23 cellular contexts compared by ENCODE assay signal in genomic region chr17:63095879-63096278, GRCh38.
DNase-seq lines count a peak whose midpoint lies in the region; ATAC-seq and TF ChIP-seq lines count a peak whose summit lies in the region.
"Had no signal": no experiment of that assay in that cellular context is flagged by ENCODE, and none has a peak within 500 bp of the region (broad histone marks: within the 10 kb centered on the region; RNA-seq: fewer than 3 reads in every experiment).

No MANE protein-coding gene starts in this region.

- in situ Hi-C loops in mammary epithelial cell (cut with MboI; ENCODE audit: low sequenced_read_pairs in 2 of 2): no loop called here

- peaks cover 15% of the 10 kb centered on the region for H3K36me3 ChIP-seq in mammary epithelial cell (ENCODE audit: insufficient read depth, low read length)
- no peaks in the 10 kb centered on the region for H3K36me3 ChIP-seq in breast epithelium
- H3K36me3 ChIP-seq in SJSA1: no peaks in the 10 kb centered on the region
- H3K36me3 ChIP-seq in fibroblast of lung (ENCODE audit: control insufficient read depth, insufficient read depth, low read length): no peaks in the 10 kb centered on the region
- H3K36me3 ChIP-seq: BLaER1, HAP-1 had no signal

- peaks cover 4% of the 10 kb centered on the region for H3K36me3 Mint-ChIP-seq in activated naive CD8-positive, alpha-beta T cell treated with anti-CD3 and anti-CD28 coated beads for 36 hours

- H3K4me3 ChIP-seq in mammary epithelial cell (replicated peaks in 1 of 3; ENCODE audit: insufficient read depth in 1 of 3, low read depth in 2 of 3, low read length in 3 of 3) (no peak overlapping the region), breast epithelium (no peak overlapping the region), SJSA1 (no peak overlapping the region), fibroblast of lung (replicated peaks in 1 of 4; ENCODE audit: control extremely low read depth in 1 of 4, insufficient read depth in 1 of 4, low read depth in 3 of 4, low read length in 4 of 4) (no peak overlapping the region)
- H3K4me3 ChIP-seq: BLaER1, GM12878, GM23338, HAP-1 had no signal

- DNase-seq in mammary epithelial cell (no peak), breast epithelium (ENCODE audit: low spot score in 2 of 2) (no peak), SJSA1 (ENCODE audit: low read depth in 1 of 2, low spot score in 2 of 2) (no peak), fibroblast of lung (ENCODE audit: low read depth in 2 of 2) (peak; percentile 18 to 20), posterior cingulate gyrus (no peak), A172 (ENCODE audit: low spot score) (no peak)
- DNase-seq in activated naive CD8-positive, alpha-beta T cell treated with anti-CD3 and anti-CD28 coated beads for 36 hours: no peak
- DNase-seq: CD4-positive, CD25-positive, alpha-beta regulatory T cell; Kasumi-1; MV-4-11; NCI-H1105; NCI-H1436 treated with DMSO at 0.1 percent for 48 hours; NCI-H2029; NCI-H446; NCI-H524 treated with DMSO at 0.1 percent for 48 hours; NCI-H774 had no signal

- H3K27ac ChIP-seq in mammary epithelial cell (ENCODE audit: insufficient read depth, low read depth, low read length): no peak overlapping the region
- H3K27ac ChIP-seq in breast epithelium: no peak overlapping the region
- H3K27ac ChIP-seq in SJSA1: peak overlapping the region; percentile 22
- H3K27ac ChIP-seq in fibroblast of lung (ENCODE audit: insufficient read depth, low read length): peak overlapping the region; percentile 31
- H3K27ac ChIP-seq: 22Rv1, BLaER1, HL-60 had no signal

- ATAC-seq in HG02798 (IDR thresholded peaks at IDR 0.05; ENCODE audit: poor library complexity, unreplicated experiment): no peak
- ATAC-seq: GM12878, GM23338 had no signal

- WGBS in mammary epithelial cell (ENCODE audit: low coverage, missing lambda C conversion rate): 100% methylated on average over 1 of the region's 1 CpG

- dilution Hi-C loops in mammary epithelial cell (cut with HindIII; ENCODE audit: low sequenced_read_pairs): no loop called here

- no peak for TF ChIP-seq CTCF in mammary epithelial cell (conservative IDR thresholded peaks at IDR 0.05 in 1 of 2, IDR thresholded peaks at IDR 0.05 in 1 of 2; ENCODE audit: extremely low read depth in 1 of 2, insufficient read depth in 1 of 2, low read depth in 1 of 2, low read length in 2 of 2)
- no peak for TF ChIP-seq CTCF in breast epithelium (IDR thresholded peaks at IDR 0.05)
- TF ChIP-seq CTCF in fibroblast of lung (conservative IDR thresholded peaks at IDR 0.05 in 1 of 2, IDR thresholded peaks at IDR 0.05 in 1 of 2; ENCODE audit: low read depth in 1 of 2, low read length in 2 of 2): no peak

- no TSS peak for BruUV-seq in mammary epithelial cell (replicated peaks; lab: Mats Ljungman, UMichigan)

- no peak for TF ChIP-seq POLR2A in breast epithelium (IDR thresholded peaks at IDR 0.05)

- no peaks in the 10 kb centered on the region for H3K9me3 ChIP-seq in mammary epithelial cell (replicated peaks; ENCODE audit: insufficient read depth, low read length)
- H3K9me3 ChIP-seq in breast epithelium: no peaks in the 10 kb centered on the region
- no peaks in the 10 kb centered on the region for H3K9me3 ChIP-seq in SJSA1 (replicated peaks)
- H3K9me3 ChIP-seq in fibroblast of lung (ENCODE audit: control insufficient read depth, insufficient read depth, low read depth, low read length): no peaks in the 10 kb centered on the region
- H3K9me3 ChIP-seq: BLaER1, HAP-1 had no signal

- H3K4me1 ChIP-seq in mammary epithelial cell (ENCODE audit: insufficient read depth, low read length): peaks cover 14% of the 10 kb centered on the region
- H3K4me1 ChIP-seq in breast epithelium: no peaks in the 10 kb centered on the region
- H3K4me1 ChIP-seq in SJSA1 (replicated peaks): peaks cover 15% of the 10 kb centered on the region
- peaks cover 2% of the 10 kb centered on the region for H3K4me1 ChIP-seq in fibroblast of lung (ENCODE audit: control insufficient read depth, extremely low read depth, insufficient read depth, low read length)

- H3K27me3 Mint-ChIP-seq in activated naive CD8-positive, alpha-beta T cell treated with anti-CD3 and anti-CD28 coated beads for 36 hours: no peaks in the 10 kb centered on the region
- H3K27me3 Mint-ChIP-seq: CD4-positive, CD25-positive, alpha-beta regulatory T cell had no signal

- H3K27me3 ChIP-seq in mammary epithelial cell (ENCODE audit: insufficient read depth, low read length) (no peaks in the 10 kb centered on the region), breast epithelium (no peaks in the 10 kb centered on the region), SJSA1 (replicated peaks) (no peaks in the 10 kb centered on the region), fibroblast of lung (ENCODE audit: control insufficient read depth, insufficient read depth, low read length) (no peaks in the 10 kb centered on the region)
- H3K27me3 ChIP-seq: BLaER1 had no signal

- no peaks in the 10 kb centered on the region for H3K4me1 Mint-ChIP-seq in activated naive CD8-positive, alpha-beta T cell treated with anti-CD3 and anti-CD28 coated beads for 36 hours
- H3K4me1 Mint-ChIP-seq: GM23338 had no signal

- CTCF ChIA-PET in mammary epithelial cell (lab: Charles Lee; ENCODE audit: low non-redundant PET): no interaction called here

- no peaks in the 10 kb centered on the region for H4K20me1 ChIP-seq in mammary epithelial cell (ENCODE audit: insufficient read depth, low read length)
- H4K20me1 ChIP-seq in fibroblast of lung (ENCODE audit: control insufficient read depth, extremely low read depth, insufficient read depth, low read length): no peaks in the 10 kb centered on the region
- H4K20me1 ChIP-seq: BLaER1 had no signal

- H2AFZ ChIP-seq in mammary epithelial cell (ENCODE audit: low read depth, low read length) (no peak overlapping the region), fibroblast of lung (ENCODE audit: low read length) (no peak overlapping the region)
- H2AFZ ChIP-seq: GM23338 had no signal

- H3K79me2 ChIP-seq in mammary epithelial cell (ENCODE audit: insufficient read depth, low read length) (peaks cover 81% of the 10 kb centered on the region), fibroblast of lung (ENCODE audit: control insufficient read depth, insufficient read depth, low read length) (no peaks in the 10 kb centered on the region)

- H3K27ac Mint-ChIP-seq in activated naive CD8-positive, alpha-beta T cell treated with anti-CD3 and anti-CD28 coated beads for 36 hours: no peak overlapping the region
- H3K27ac Mint-ChIP-seq: CD4-positive, CD25-positive, alpha-beta regulatory T cell; GM23338 had no signal

- H3K4me3 Mint-ChIP-seq in activated naive CD8-positive, alpha-beta T cell treated with anti-CD3 and anti-CD28 coated beads for 36 hours: no peak overlapping the region
- H3K4me3 Mint-ChIP-seq: CD4-positive, CD25-positive, alpha-beta regulatory T cell; GM23338 had no signal

- intact Hi-C loops in mammary epithelial cell (cut with micrococcal nuclease): no loop called here
- intact Hi-C loops in breast epithelium (cut with DNase I; ENCODE audit: low total_unique reads): no loop called here
- intact Hi-C loops in posterior cingulate gyrus (cut with DNase I): no loop called here

- H3K9me3 Mint-ChIP-seq in activated naive CD8-positive, alpha-beta T cell treated with anti-CD3 and anti-CD28 coated beads for 36 hours: peaks cover 2% of the 10 kb centered on the region

- H3K9ac ChIP-seq in mammary epithelial cell (ENCODE audit: insufficient read depth, low read length) (no peak overlapping the region), fibroblast of lung (ENCODE audit: insufficient read depth, low read length) (no peak overlapping the region)
- H3K9ac ChIP-seq: BLaER1 had no signal

- H3K4me2 ChIP-seq in mammary epithelial cell (ENCODE audit: insufficient read depth, low read depth, low read length) (peak overlapping the region; percentile 51), fibroblast of lung (ENCODE audit: extremely low read depth, insufficient read depth, low read length) (no peak overlapping the region)
- H3K4me2 ChIP-seq: BLaER1, GM23338 had no signal

Comparison
In these comparisons a context has a peak if more than half of its experiments do, and no peak if none do; other contexts are left out.
1. DNase-seq: peak in fibroblast of lung (2 of 2); none in mammary epithelial cell (single experiment), breast epithelium (0 of 2), SJSA1 (0 of 2), posterior cingulate gyrus (0 of 10), A172 (single experiment) and activated naive CD8-positive, alpha-beta T cell treated with anti-CD3 and anti-CD28 coated beads for 36 hours (single experiment).
2. H3K27ac ChIP-seq: peak in SJSA1 (single experiment) and fibroblast of lung (single experiment); none in mammary epithelial cell (single experiment) and breast epithelium (0 of 2).